ENCODE assay signal across 14 cellular contexts in genomic region chr7:77026349-77026748, GRCh38. TPM values are rescaled to one million over a fixed set of nuclear protein-coding genes. Genes with fewer than 3 reads are reported as not detected.
"Had no signal": no experiment of that assay in that cellular context is flagged by ENCODE, and none has a peak within 500 bp of the region (broad histone marks: within the 10 kb centered on the region; RNA-seq: fewer than 3 reads in every experiment).

No MANE protein-coding gene starts in this region.

RNA-seq across cellular contexts. Expression of gene SPDYE17, which starts 5.8 kb away (rescaled TPM):
- total RNA-seq: activated B cell treated with CpG ODN at 0.5 μM for 24 hours; activated CD4-positive, alpha-beta memory T cell treated with anti-CD3 and anti-CD28 coated beads for 36 hours; activated CD4-positive, alpha-beta memory T cell treated with anti-CD3 and anti-CD28 coated beads, Interleukin-2, amount 10 ng/mL, durations not matched to agents 7 days and 5 days; activated CD4-positive, alpha-beta T cell treated with anti-CD3 and anti-CD28 coated beads for 36 hours; activated CD4-positive, alpha-beta T cell treated with anti-CD3 and anti-CD28 coated beads, Interleukin-2, amount 10 ng/mL, durations not matched to agents 7 days and 5 days; activated CD8-positive, alpha-beta memory T cell treated with anti-CD3 and anti-CD28 coated beads for 36 hours; activated CD8-positive, alpha-beta memory T cell treated with anti-CD3 and anti-CD28 coated beads, Interleukin-2, amount 10 ng/mL, durations not matched to agents 7 days and 5 days; activated CD8-positive, alpha-beta T cell treated with anti-CD3 and anti-CD28 coated beads for 36 hours; activated CD8-positive, alpha-beta T cell treated with anti-CD3 and anti-CD28 coated beads, Interleukin-2, amount 10 ng/mL, durations not matched to agents 7 days and 5 days; T-cell; T-helper 1 cell treated with Interleukin-12 subunit alpha and Interleukin-12 subunit beta and Interleukin-4 antibody, amounts not matched to agents 30 ng/mL and 1 ng/mL, for 36 hours; T-helper 17 cell; T-helper 2 cell treated with Interferon-gamma antibody and Interleukin-4, amounts not matched to agents 100 ng/mL and 5 ng/mL, for 36 hours; WTC11 had no signal

RNA-seq across cellular contexts. Expression of gene SPDYE18, which starts 36.0 kb away (rescaled TPM):
- total RNA-seq: activated CD4-positive, alpha-beta memory T cell treated with anti-CD3 and anti-CD28 coated beads for 36 hours; WTC11 had no signal
